28 cellular contexts compared by ENCODE assay signal in the genomic region with DNA sequence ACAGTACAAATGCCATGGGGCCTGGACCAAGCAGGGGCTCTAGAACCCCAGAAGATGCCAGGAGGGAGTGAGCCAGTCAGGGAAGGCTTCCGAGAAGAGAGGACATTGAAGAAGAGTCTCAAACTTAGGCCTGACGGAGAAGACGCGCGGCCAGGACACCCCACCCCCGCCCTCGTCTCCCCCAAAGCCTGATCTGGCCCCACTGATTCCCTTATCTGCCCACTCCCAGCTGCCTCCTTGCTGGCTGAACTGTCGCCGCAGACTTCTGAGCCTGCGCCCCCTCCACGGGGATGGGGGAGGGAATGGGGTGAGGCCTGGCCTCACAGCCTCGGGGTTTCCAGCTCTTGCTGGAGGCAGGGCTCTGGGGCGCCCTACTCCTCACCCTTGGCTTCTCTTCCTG. TPM values are rescaled to one million over a fixed set of nuclear protein-coding genes. Genes with fewer than 3 reads are reported as not detected.
"Had no signal": no experiment of that assay in that cellular context is flagged by ENCODE, and none has a peak within 500 bp of the region (broad histone marks: within the 10 kb centered on the region; RNA-seq: fewer than 3 reads in every experiment).

No MANE protein-coding gene starts in this region.

- ATAC-seq: esophagus mucosa; heart right ventricle; left lobe of liver; natural killer cell; stimulated activated effector memory CD8-positive, alpha-beta T cell treated with anti-CD3 and anti-CD28 coated beads, Interleukin-12 subunit alpha, Interleukin-12 subunit beta, amount 100 ng/mL, for 72 hours; stimulated activated naive CD8-positive, alpha-beta T cell treated with anti-CD3 and anti-CD28 coated beads, Interleukin-15, Interleukin-2, amounts not matched to agents 100 U/mL and 50 U/mL, for 24 hours had no signal

- H3K27me3 ChIP-seq: right atrium auricular region, sigmoid colon, suprapubic skin, thyroid gland had no signal

- DNase-seq: cortex of kidney; dorsolateral prefrontal cortex; effector CD8-positive, alpha-beta T cell; heart right ventricle; islet precursor cell; mammary epithelial cell; natural killer cell; posterior cingulate gyrus; sigmoid colon; stimulated activated CD4-positive, alpha-beta T cell treated with anti-CD3 and anti-CD28 coated beads, Interleukin-2, amount 100 ng/mL, for 48 hours; stimulated activated CD8-positive, alpha-beta memory T cell treated with anti-CD3 and anti-CD28 coated beads, Interleukin-4, amount 100 ng/mL, for 48 hours; stimulated activated naive CD8-positive, alpha-beta T cell treated with anti-CD3 and anti-CD28 coated beads, Interleukin-15, Interleukin-2, amounts not matched to agents 100 U/mL and 50 U/mL, for 24 hours; thyroid gland had no signal

- H3K4me3 ChIP-seq: dorsolateral prefrontal cortex, heart right ventricle, right atrium auricular region, sigmoid colon, skin epidermis, suprapubic skin, thyroid gland had no signal

- H3K9me3 Mint-ChIP-seq: natural killer cell; neural crest cell; stimulated activated effector memory CD8-positive, alpha-beta T cell treated with anti-CD3 and anti-CD28 coated beads, Interleukin-12 subunit alpha, Interleukin-12 subunit beta, amount 100 ng/mL, for 72 hours; type B pancreatic cell had no signal

- H3K4me3 Mint-ChIP-seq: natural killer cell; neural crest cell; stimulated activated effector memory CD8-positive, alpha-beta T cell treated with anti-CD3 and anti-CD28 coated beads, Interleukin-12 subunit alpha, Interleukin-12 subunit beta, amount 100 ng/mL, for 72 hours; type B pancreatic cell had no signal

- H3K27ac ChIP-seq: dorsolateral prefrontal cortex, heart right ventricle, right atrium auricular region, sigmoid colon, skin epidermis, suprapubic skin, thyroid gland had no signal

- H3K4me1 ChIP-seq: heart right ventricle, right atrium auricular region, sigmoid colon, suprapubic skin, thyroid gland had no signal

- H3K36me3 ChIP-seq: heart right ventricle, right atrium auricular region, sigmoid colon, suprapubic skin, thyroid gland had no signal

- H3K9me3 ChIP-seq: heart right ventricle, right atrium auricular region, sigmoid colon, suprapubic skin, thyroid gland had no signal

- H3K27ac Mint-ChIP-seq: natural killer cell; stimulated activated effector memory CD8-positive, alpha-beta T cell treated with anti-CD3 and anti-CD28 coated beads, Interleukin-12 subunit alpha, Interleukin-12 subunit beta, amount 100 ng/mL, for 72 hours; type B pancreatic cell had no signal

- H3K4me1 Mint-ChIP-seq: natural killer cell; neural crest cell; stimulated activated effector memory CD8-positive, alpha-beta T cell treated with anti-CD3 and anti-CD28 coated beads, Interleukin-12 subunit alpha, Interleukin-12 subunit beta, amount 100 ng/mL, for 72 hours had no signal

- H3K36me3 Mint-ChIP-seq: natural killer cell; stimulated activated effector memory CD8-positive, alpha-beta T cell treated with anti-CD3 and anti-CD28 coated beads, Interleukin-12 subunit alpha, Interleukin-12 subunit beta, amount 100 ng/mL, for 72 hours; type B pancreatic cell had no signal

RNA-seq across cellular contexts. Expression of a gene that starts 3.6 kb away (rescaled TPM):
- total RNA-seq: esophagus mucosa, fibroblast of lung, glomerular endothelial cell, lower leg skin, mammary epithelial cell, myocyte, neural crest cell, osteocyte, sigmoid colon, suprapubic skin, thyroid gland had no signal
- polyA plus RNA-seq: fibroblast of lung, mammary epithelial cell, sigmoid colon had no signal

RNA-seq across cellular contexts. Expression of a gene that starts 21.2 kb away (rescaled TPM):
- total RNA-seq: dorsolateral prefrontal cortex, fibroblast of lung, frontal cortex, glomerular endothelial cell, heart right ventricle, lower leg skin, mammary epithelial cell, myocyte, natural killer cell, neural crest cell, osteocyte, right atrium auricular region, sigmoid colon, suprapubic skin had no signal
- polyA plus RNA-seq: fibroblast of lung, heart right ventricle, mammary epithelial cell had no signal

RNA-seq across cellular contexts. Expression of a gene that starts 43.5 kb away (rescaled TPM):
- total RNA-seq: esophagus mucosa, fibroblast of lung, frontal cortex, glomerular endothelial cell, heart right ventricle, left lobe of liver, lower leg skin, mammary epithelial cell, mucosa of gallbladder, myocyte, natural killer cell, osteocyte, right atrium auricular region, sigmoid colon, suprapubic skin, thyroid gland had no signal
- polyA plus RNA-seq: mammary epithelial cell had no signal
